Comparison of ENCODE assay signal across 14 cellular contexts in genomic region chr9:110207071-110207923, GRCh38. TPM values are rescaled to one million over a fixed set of nuclear protein-coding genes. Genes with fewer than 3 reads are reported as not detected.
DNase-seq lines count a peak whose midpoint lies in the region; ATAC-seq lines count a peak whose summit lies in the region.
"Had no signal": no experiment of that assay in that cellular context is flagged by ENCODE, and none has a peak within 500 bp of the region (broad histone marks: within the 10 kb centered on the region; RNA-seq: fewer than 3 reads in every experiment).

No MANE protein-coding gene starts in this region.

- WGBS in trophoblast cell (ENCODE audit: extremely low coverage, insufficient coverage, insufficient read length): 67% methylated on average over 3 of the region's 10 CpGs

- no peak overlapping the region for H3K4ac ChIP-seq in trophoblast cell (ENCODE audit: low read depth, low read length)

- peaks cover 6 to 10% of the 10 kb centered on the region in 2 experiments for H3K4me1 ChIP-seq in trophoblast cell (ENCODE audit: control insufficient read depth in 1 of 2, insufficient read depth in 2 of 2, low read length in 2 of 2)
- H3K4me1 ChIP-seq: HAP-1, sigmoid colon had no signal

- no peak overlapping the region for H4K8ac ChIP-seq in trophoblast cell (ENCODE audit: low read depth, low read length)

- peak; percentile 53 for ATAC-seq in esophagus mucosa
- ATAC-seq in HG03571 (IDR thresholded peaks at IDR 0.05; ENCODE audit: unreplicated experiment): no peak

- H3K4me3 ChIP-seq in trophoblast cell (ENCODE audit: low read depth, low read length): no peak overlapping the region
- H3K4me3 ChIP-seq: HAP-1, sigmoid colon had no signal

- H3K9ac ChIP-seq in trophoblast cell (ENCODE audit: low read length): no peak overlapping the region

- H2BK12ac ChIP-seq in trophoblast cell (ENCODE audit: low read length): no peak overlapping the region

- no peak overlapping the region for H4K12ac ChIP-seq in trophoblast cell (ENCODE audit: low read depth, low read length)

- no peak overlapping the region for H2BK120ac ChIP-seq in trophoblast cell (ENCODE audit: insufficient read depth, low read length, poor library complexity)

- H3K27me3 ChIP-seq in trophoblast cell (ENCODE audit: insufficient read depth, low read length): no peaks in the 10 kb centered on the region
- H3K27me3 ChIP-seq: sigmoid colon had no signal

- no peak overlapping the region for H3K14ac ChIP-seq in trophoblast cell (ENCODE audit: low read length)

- H2AFZ ChIP-seq in trophoblast cell (ENCODE audit: insufficient read depth, low read length, poor library complexity): no peak overlapping the region

- no peak overlapping the region for H3K27ac ChIP-seq in trophoblast cell (ENCODE audit: low read depth, low read length)
- H3K27ac ChIP-seq: sigmoid colon had no signal

- no peak overlapping the region for H3K4me2 ChIP-seq in trophoblast cell (ENCODE audit: low read length)

- peaks cover 3% of the 10 kb centered on the region for H3K9me3 ChIP-seq in trophoblast cell (ENCODE audit: insufficient read depth, low read depth, low read length)
- H3K9me3 ChIP-seq: HAP-1, sigmoid colon had no signal

- no peak overlapping the region for H4K91ac ChIP-seq in trophoblast cell (ENCODE audit: low read depth, low read length)

- DNase-seq in DMS153 treated with DMSO at 0.1 percent for 48 hours (lab: John Stamatoyannopoulos, UW; ENCODE audit: unreplicated experiment): peak; percentile 70
- DNase-seq in NCI-H2029 treated with DMSO at 0.1 percent for 48 hours (lab: John Stamatoyannopoulos, UW): peak; percentile 88
- peak; percentile 85 for DNase-seq in trophoblast cell
- DNase-seq in T-helper 2 cell: no peak
- DNase-seq in A172 (ENCODE audit: low spot score): no peak
- DNase-seq in NCI-H1694 (lab: John Stamatoyannopoulos, UW): no peak
- DNase-seq: activated CD4-positive, alpha-beta T cell treated with anti-CD3 and anti-CD28 coated beads, Interleukin-2, amount 50 U/mL, for 1 hour; GF-D8; sigmoid colon had no signal

- no peak overlapping the region for H3K18ac ChIP-seq in trophoblast cell (ENCODE audit: low read length)

- H2AK5ac ChIP-seq in trophoblast cell (ENCODE audit: low read length): no peak overlapping the region

- no peak overlapping the region for H3K23ac ChIP-seq in trophoblast cell (ENCODE audit: low read length)

- no peaks in the 10 kb centered on the region for H3K79me2 ChIP-seq in trophoblast cell (ENCODE audit: control insufficient read depth, insufficient read depth, low read length, poor library complexity)

- no peak overlapping the region for H2BK5ac ChIP-seq in trophoblast cell (ENCODE audit: low read depth, low read length, poor library complexity)

- no peaks in the 10 kb centered on the region for H3K79me1 ChIP-seq in trophoblast cell (ENCODE audit: low read length)

- no peaks in the 10 kb centered on the region for H3K36me3 ChIP-seq in trophoblast cell (ENCODE audit: control insufficient read depth in 1 of 2, insufficient read depth in 2 of 2, low read length in 2 of 2)
- H3K36me3 ChIP-seq: HAP-1, sigmoid colon had no signal

RNA-seq across cellular contexts. Expression of gene C9orf152, which starts 0.7 kb away (rescaled TPM):
- 0.60 TPM for total RNA-seq in esophagus mucosa
- polyA plus RNA-seq in trophoblast cell (2013): 0.05 and 0.06 TPM in 2 replicates
- not detected in 2 replicates for total RNA-seq in A172 (2014; rRNA removed; shearing (Covaris generic))
- total RNA-seq: myocyte, sigmoid colon had no signal
- polyA plus RNA-seq: CD14-positive monocyte had no signal

RNA-seq across cellular contexts. Expression of gene TXN, which starts 49.0 kb away (rescaled TPM):
- total RNA-seq in esophagus mucosa: 647 TPM
- polyA plus RNA-seq in trophoblast cell (2013): 371 and 378 TPM in 2 replicates
- 851 and 892 TPM in 2 replicates for total RNA-seq in A172 (2014; rRNA removed; shearing (Covaris generic))

Comparison
In these comparisons a context has a peak if more than half of its experiments do, and no peak if none do; other contexts are left out.
1. DNase-seq: peak in DMS153 treated with DMSO at 0.1 percent for 48 hours (single experiment), NCI-H2029 treated with DMSO at 0.1 percent for 48 hours (single experiment) and trophoblast cell (2 of 2); none in T-helper 2 cell (0 of 5), A172 (single experiment) and NCI-H1694 (single experiment).